Comparison of ENCODE assay signal across 1 cellular context in the genomic region with DNA sequence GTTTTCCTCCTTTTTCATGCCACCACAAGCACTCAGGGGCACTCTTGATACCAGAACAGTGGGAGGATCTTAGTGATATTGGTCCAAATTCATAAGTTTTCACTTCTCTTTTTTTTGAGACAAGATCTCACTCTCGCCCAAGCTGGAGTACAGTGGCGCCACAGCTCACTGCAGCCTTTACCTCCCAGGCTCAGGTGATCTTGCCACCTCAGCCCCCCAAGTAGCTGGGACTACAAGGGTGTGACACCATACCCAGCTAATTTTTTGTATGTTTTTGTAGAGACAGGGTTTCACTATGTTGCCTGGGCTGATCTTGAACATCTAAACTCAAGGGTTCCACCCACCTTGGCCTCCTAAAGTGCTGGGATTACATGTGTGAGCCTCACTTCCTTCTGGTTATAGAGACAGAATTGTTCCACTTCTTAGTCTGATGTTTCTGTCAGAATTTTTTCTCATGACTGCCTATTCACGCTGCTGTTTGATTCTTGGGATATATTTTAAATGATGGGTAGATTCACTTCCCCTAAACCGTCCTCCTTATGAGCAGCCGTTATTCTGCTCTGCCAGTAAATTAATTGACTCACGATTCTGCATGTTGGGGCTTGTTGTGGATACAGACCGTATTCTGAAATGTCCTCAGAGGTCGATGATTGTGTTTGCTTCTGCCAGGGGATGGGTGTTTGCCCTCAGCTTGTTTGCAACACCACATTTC.
TF ChIP-seq lines count a peak whose summit lies in the region.

No MANE protein-coding gene starts in this region.

TF ChIP-seq in GM23338, 12 proteins besides CTCF, POLR2A, EP300 and RAD21 (continued from another document):
- TF ChIP-seq ZNF462 (CRISPR knock-in tag; IDR thresholded peaks at IDR 0.05) (no peak), EZH2phosphoT487 (IDR thresholded peaks at IDR 0.05; ENCODE audit: unreplicated experiment) (no peak)
- TF ChIP-seq, protein P1, sequence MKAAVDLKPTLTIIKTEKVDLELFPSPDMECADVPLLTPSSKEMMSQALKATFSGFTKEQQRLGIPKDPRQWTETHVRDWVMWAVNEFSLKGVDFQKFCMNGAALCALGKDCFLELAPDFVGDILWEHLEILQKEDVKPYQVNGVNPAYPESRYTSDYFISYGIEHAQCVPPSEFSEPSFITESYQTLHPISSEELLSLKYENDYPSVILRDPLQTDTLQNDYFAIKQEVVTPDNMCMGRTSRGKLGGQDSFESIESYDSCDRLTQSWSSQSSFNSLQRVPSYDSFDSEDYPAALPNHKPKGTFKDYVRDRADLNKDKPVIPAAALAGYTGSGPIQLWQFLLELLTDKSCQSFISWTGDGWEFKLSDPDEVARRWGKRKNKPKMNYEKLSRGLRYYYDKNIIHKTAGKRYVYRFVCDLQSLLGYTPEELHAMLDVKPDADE (IDR thresholded peaks at IDR 0.05) = no peak
